9 cellular contexts compared by ENCODE assay signal in the genomic region with DNA sequence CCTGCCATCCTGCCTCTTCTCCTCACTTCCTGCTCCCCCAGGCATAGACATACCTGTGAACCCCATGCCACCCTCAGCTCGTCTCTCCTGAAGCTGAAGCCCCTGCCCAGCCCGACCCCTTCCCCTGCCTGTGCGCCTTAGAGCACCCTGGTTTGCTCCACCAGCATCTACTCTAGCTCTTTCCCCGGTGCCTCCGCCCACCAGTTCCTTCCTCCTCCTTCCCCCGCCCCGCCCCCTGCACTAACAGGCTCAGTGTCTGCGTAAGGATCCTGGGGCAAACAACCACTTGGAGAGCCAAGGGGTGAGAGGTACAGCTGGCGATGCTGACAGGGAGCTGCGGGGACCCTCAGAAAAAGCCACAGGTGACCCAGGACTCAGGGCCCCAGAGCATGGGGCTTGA. TPM values are rescaled to one million over a fixed set of nuclear protein-coding genes. Genes with fewer than 3 reads are reported as not detected.
DNase-seq lines count a peak whose midpoint lies in the region; ATAC-seq, FAIRE-seq and TF ChIP-seq lines count a peak whose summit lies in the region.
"Had no signal": no experiment of that assay in that cellular context is flagged by ENCODE, and none has a peak within 500 bp of the region (broad histone marks: within the 10 kb centered on the region; RNA-seq: fewer than 3 reads in every experiment).

No MANE protein-coding gene starts in this region.

- H2AFZ ChIP-seq in mesenchymal stem cell (ENCODE audit: low read depth, low read length) = no peak overlapping the region

- no peak overlapping the region for H3K4ac ChIP-seq in mesenchymal stem cell (ENCODE audit: low read depth in 1 of 2, low read length in 2 of 2)

- intact Hi-C loops in kidney (cut with DNase I) = loop anchor here (10.0 kb wide), 1 partner anchor 64 kb away; no protein-coding TSS in a partner anchor
- intact Hi-C loops in gastrocnemius medialis (cut with DNase I; ENCODE audit: low total_unique reads) = loop anchor here (5.0 to 10.0 kb wide), 2 partner anchors 154 to 233 kb away; a partner anchor contains a TSS

- H3K9ac ChIP-seq in kidney (ENCODE audit: low read length in 2 of 2) = no peak overlapping the region
- H3K9ac ChIP-seq in mesenchymal stem cell (ENCODE audit: low read length) = no peak overlapping the region

- H3K9me3 Mint-ChIP-seq in activated CD8-positive, alpha-beta memory T cell treated with anti-CD3 and anti-CD28 coated beads, Interleukin-2, amount 10 ng/mL, durations not matched to agents 7 days and 5 days (ENCODE audit: low read depth) = no peaks in the 10 kb centered on the region

- no peak for TF ChIP-seq POLR2A in gastrocnemius medialis (IDR thresholded peaks at IDR 0.05)

- CTCF ChIA-PET in activated CD8-positive, alpha-beta memory T cell treated with anti-CD3 and anti-CD28 coated beads, Interleukin-2, amount 10 ng/mL, durations not matched to agents 7 days and 5 days (lab: Charles Lee) = interaction anchor here (0.5 to 5.3 kb wide), 35 partner anchors 8 to 1627 kb away, joined by 3 to 109 read pairs (median 6); a partner anchor contains a TSS

- peak; percentile 23 to 62 for DNase-seq in NOMO-1 (lab: John Stamatoyannopoulos, UW; ENCODE audit: unreplicated experiment in 2 of 2)
- peak; percentile 76 for DNase-seq in activated CD8-positive, alpha-beta memory T cell treated with anti-CD3 and anti-CD28 coated beads, Interleukin-2, amount 10 ng/mL, durations not matched to agents 7 days and 5 days
- DNase-seq in kidney = peak; percentile 83
- DNase-seq in stimulated activated naive CD4-positive, alpha-beta T cell (lab: John Stamatoyannopoulos, UW) = peak; percentile 14 to 51 (median 24)
- no peak for DNase-seq in foreskin melanocyte
- no peak for DNase-seq in NCI-H2029 treated with DMSO at 0.1 percent for 48 hours (lab: John Stamatoyannopoulos, UW)
- no peak for DNase-seq in gastrocnemius medialis
- DNase-seq in mesenchymal stem cell = no peak

- H3K23ac ChIP-seq in mesenchymal stem cell (ENCODE audit: low read length in 2 of 2) = no peak overlapping the region

- no peaks in the 10 kb centered on the region for H3K36me3 Mint-ChIP-seq in activated CD8-positive, alpha-beta memory T cell treated with anti-CD3 and anti-CD28 coated beads, Interleukin-2, amount 10 ng/mL, durations not matched to agents 7 days and 5 days

- no peak overlapping the region for H3K4me3 Mint-ChIP-seq in activated CD8-positive, alpha-beta memory T cell treated with anti-CD3 and anti-CD28 coated beads, Interleukin-2, amount 10 ng/mL, durations not matched to agents 7 days and 5 days

- H2BK15ac ChIP-seq in mesenchymal stem cell (ENCODE audit: low read depth, poor library complexity, severe bottlenecking) = no peak overlapping the region

- no peak overlapping the region for H2BK5ac ChIP-seq in mesenchymal stem cell (ENCODE audit: low read depth, low read length, poor library complexity, severe bottlenecking)

- no peak overlapping the region for H3K18ac ChIP-seq in mesenchymal stem cell (ENCODE audit: low read depth in 1 of 2, low read length in 2 of 2)

- H2BK12ac ChIP-seq in mesenchymal stem cell (ENCODE audit: low read length in 2 of 2) = no peak overlapping the region

- no peaks in the 10 kb centered on the region for H3K36me3 ChIP-seq in kidney (ENCODE audit: control insufficient read depth in 1 of 2, insufficient read depth in 2 of 2, low read length in 2 of 2)
- H3K36me3 ChIP-seq in gastrocnemius medialis = no peaks in the 10 kb centered on the region
- no peaks in the 10 kb centered on the region for H3K36me3 ChIP-seq in mesenchymal stem cell (ENCODE audit: control insufficient read depth in 1 of 2, insufficient read depth in 2 of 2, low read depth in 1 of 2, low read length in 2 of 2)

- TF ChIP-seq CTCF in kidney (IDR thresholded peaks at IDR 0.05; ENCODE audit: borderline replicate concordance, extremely low read depth, insufficient read depth) (no peak), gastrocnemius medialis (IDR thresholded peaks at IDR 0.05 in 4 of 5, conservative IDR thresholded peaks at IDR 0.05 in 1 of 5) (no peak)

- H3K4me2 ChIP-seq in mesenchymal stem cell (ENCODE audit: low read length, poor library complexity, severe bottlenecking) = no peak overlapping the region

- no peaks in the 10 kb centered on the region for H3K79me1 ChIP-seq in mesenchymal stem cell (replicated peaks; ENCODE audit: low read length, poor library complexity, severe bottlenecking)

- H2BK120ac ChIP-seq in mesenchymal stem cell (ENCODE audit: low read depth, low read length) = no peak overlapping the region

- no peak for FAIRE-seq in kidney (lab: Jason Lieb, UNC)
- FAIRE-seq: bronchial epithelial cell had no signal

- H3K14ac ChIP-seq in mesenchymal stem cell (ENCODE audit: low read length in 2 of 2) = no peak overlapping the region

- H3K27ac Mint-ChIP-seq in activated CD8-positive, alpha-beta memory T cell treated with anti-CD3 and anti-CD28 coated beads, Interleukin-2, amount 10 ng/mL, durations not matched to agents 7 days and 5 days = no peak overlapping the region

- H3K9me3 ChIP-seq in kidney (ENCODE audit: control insufficient read depth in 1 of 2, low read length in 2 of 2) = no peaks in the 10 kb centered on the region
- no peaks in the 10 kb centered on the region for H3K9me3 ChIP-seq in gastrocnemius medialis
- H3K9me3 ChIP-seq in mesenchymal stem cell (ENCODE audit: control insufficient read depth, low read length) = no peaks in the 10 kb centered on the region

- WGBS in mesenchymal stem cell = 45% methylated on average over 8 of the region's 10 CpGs

- no peak overlapping the region for H4K8ac ChIP-seq in mesenchymal stem cell (ENCODE audit: low read length)

- H3K4me3 ChIP-seq in kidney (ENCODE audit: low read length in 2 of 2) = no peak overlapping the region
- no peak overlapping the region for H3K4me3 ChIP-seq in gastrocnemius medialis
- H3K4me3 ChIP-seq in mesenchymal stem cell (ENCODE audit: insufficient read depth in 1 of 2, low read depth in 1 of 2, low read length in 2 of 2) = no peak overlapping the region

- in situ Hi-C loops in gastrocnemius medialis (cut with MboI; ENCODE audit: low sequenced_read_pairs in 4 of 4) = loop anchor here (10.0 to 25.0 kb wide), 3 partner anchors 64 to 164 kb away; a partner anchor contains a TSS

- H3K27ac ChIP-seq in kidney (ENCODE audit: low read depth in 2 of 2, low read length in 2 of 2) (no peak overlapping the region), gastrocnemius medialis (no peak overlapping the region), mesenchymal stem cell (ENCODE audit: low read length, poor library complexity, severe bottlenecking) (no peak overlapping the region)

- H3K27me3 ChIP-seq in gastrocnemius medialis (no peaks in the 10 kb centered on the region), mesenchymal stem cell (ENCODE audit: control insufficient read depth in 1 of 2, insufficient read depth in 1 of 2, low read length in 2 of 2) (peaks cover 29 to 72% of the 10 kb centered on the region in 2 experiments)

- H3K4me1 ChIP-seq in kidney (ENCODE audit: control insufficient read depth in 1 of 2, insufficient read depth in 1 of 2, low read depth in 1 of 2, low read length in 2 of 2) (no peaks in the 10 kb centered on the region), gastrocnemius medialis (peaks cover 0 to 7% of the 10 kb centered on the region in 2 donors), mesenchymal stem cell (ENCODE audit: control insufficient read depth, insufficient read depth, low read depth, low read length) (peaks cover 4% of the 10 kb centered on the region)

- no peak overlapping the region for H2AK5ac ChIP-seq in mesenchymal stem cell (ENCODE audit: low read length, severe bottlenecking)

- no peaks in the 10 kb centered on the region for H3K27me3 Mint-ChIP-seq in activated CD8-positive, alpha-beta memory T cell treated with anti-CD3 and anti-CD28 coated beads, Interleukin-2, amount 10 ng/mL, durations not matched to agents 7 days and 5 days

- ATAC-seq in activated CD8-positive, alpha-beta memory T cell treated with anti-CD3 and anti-CD28 coated beads, Interleukin-2, amount 10 ng/mL, durations not matched to agents 7 days and 5 days = peak; percentile 76
- ATAC-seq in gastrocnemius medialis = no peak

- no peak overlapping the region for H4K91ac ChIP-seq in mesenchymal stem cell (ENCODE audit: low read length)

- H3K4me1 Mint-ChIP-seq in activated CD8-positive, alpha-beta memory T cell treated with anti-CD3 and anti-CD28 coated beads, Interleukin-2, amount 10 ng/mL, durations not matched to agents 7 days and 5 days = peaks cover 12% of the 10 kb centered on the region

RNA-seq across cellular contexts. Expression of a gene that starts 1.9 kb away (rescaled TPM):
- total RNA-seq in activated CD8-positive, alpha-beta memory T cell treated with anti-CD3 and anti-CD28 coated beads, Interleukin-2, amount 10 ng/mL, durations not matched to agents 7 days and 5 days = not detected
- total RNA-seq in kidney = not detected
- polyA plus RNA-seq in kidney (ENCODE audit: insufficient read depth, low read depth, low replicate concordance) = not detected
- total RNA-seq in gastrocnemius medialis = not detected
- not detected for polyA plus RNA-seq in mesenchymal stem cell (2013, experiment 1 of 2)
- not detected for polyA plus RNA-seq in mesenchymal stem cell (2013, experiment 2 of 2)
- total RNA-seq: bronchial epithelial cell had no signal

RNA-seq across cellular contexts. Expression of a gene that starts 7.6 kb away (rescaled TPM):
- not detected for total RNA-seq in activated CD8-positive, alpha-beta memory T cell treated with anti-CD3 and anti-CD28 coated beads, Interleukin-2, amount 10 ng/mL, durations not matched to agents 7 days and 5 days
- not detected for total RNA-seq in kidney
- not detected for polyA plus RNA-seq in kidney (ENCODE audit: insufficient read depth, low read depth, low replicate concordance)
- not detected for total RNA-seq in gastrocnemius medialis
- not detected for polyA plus RNA-seq in mesenchymal stem cell (2013, experiment 1 of 2)
- not detected for polyA plus RNA-seq in mesenchymal stem cell (2013, experiment 2 of 2)
- total RNA-seq: bronchial epithelial cell had no signal

RNA-seq across cellular contexts. Expression of a gene that starts 43.2 kb away (rescaled TPM):
- 1 to 10 TPM in 1 of 2 experiments, under 1 TPM in 1; 0.42 to 1.6 TPM for total RNA-seq in activated CD8-positive, alpha-beta memory T cell treated with anti-CD3 and anti-CD28 coated beads, Interleukin-2, amount 10 ng/mL, durations not matched to agents 7 days and 5 days
- total RNA-seq in kidney (0.85 TPM), gastrocnemius medialis (1 to 10 TPM in 1 of 4 donors, under 1 TPM in 2, not detected in 1; 0.41 to 1.8 (median 0.62) TPM)
- not detected for polyA plus RNA-seq in kidney (ENCODE audit: insufficient read depth, low read depth, low replicate concordance)
- not detected for polyA plus RNA-seq in mesenchymal stem cell (2013, experiment 1 of 2)
- polyA plus RNA-seq in mesenchymal stem cell (2013, experiment 2 of 2) = not detected
- total RNA-seq: bronchial epithelial cell had no signal

Comparison
In these comparisons a context has a peak if more than half of its experiments do, and no peak if none do; other contexts are left out.
1. DNase-seq: peak in NOMO-1 (2 of 2), activated CD8-positive, alpha-beta memory T cell treated with anti-CD3 and anti-CD28 coated beads, Interleukin-2, amount 10 ng/mL, durations not matched to agents 7 days and 5 days (single experiment), kidney (single experiment) and stimulated activated naive CD4-positive, alpha-beta T cell (6 of 6); none in foreskin melanocyte (single experiment), NCI-H2029 treated with DMSO at 0.1 percent for 48 hours (single experiment), gastrocnemius medialis (0 of 2) and mesenchymal stem cell (single experiment).